In the genomic region with DNA sequence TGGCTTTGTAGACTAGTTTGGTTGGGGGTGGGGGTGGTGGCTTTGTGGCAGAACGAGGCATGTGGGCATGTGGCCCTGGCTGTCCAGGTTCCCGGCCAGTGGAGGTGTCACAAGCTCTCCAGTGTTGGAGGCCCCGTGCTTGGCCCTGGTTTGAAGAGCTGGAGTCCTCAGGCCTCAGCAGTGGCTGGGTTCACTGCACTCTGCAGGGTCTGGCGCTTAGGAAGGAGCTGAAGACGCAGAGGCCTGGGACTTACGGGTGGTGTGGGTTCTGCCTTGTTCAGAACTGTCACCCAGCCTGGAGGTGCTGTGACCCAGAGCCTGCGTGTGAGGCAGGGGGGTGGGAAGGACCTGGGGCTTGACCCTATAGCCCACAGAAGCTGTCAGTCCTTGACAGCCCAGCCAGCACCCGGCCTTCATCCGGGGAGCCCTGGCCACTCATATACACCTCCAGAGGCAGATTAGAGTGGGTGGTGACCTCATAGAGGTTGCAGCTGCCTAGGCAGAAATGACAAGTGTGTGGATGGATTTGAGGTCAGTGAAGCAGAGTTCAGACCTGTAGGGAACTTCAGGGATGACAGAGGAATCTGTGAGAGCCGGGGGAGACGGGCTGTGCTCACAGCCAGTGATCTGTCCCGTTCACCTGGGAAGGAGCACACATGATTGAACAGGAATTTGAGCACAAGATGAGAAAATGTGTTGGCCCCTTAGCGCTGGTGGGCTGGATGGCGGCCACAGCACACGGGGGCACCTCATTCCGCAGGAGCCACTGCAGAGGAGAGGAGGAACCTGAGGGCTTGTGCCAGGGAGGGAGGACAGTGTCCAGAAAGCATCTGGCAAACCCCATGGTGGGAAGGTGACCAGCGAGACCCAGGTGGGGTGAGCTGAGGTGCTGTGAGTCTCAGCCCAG, we compare ENCODE assay signal across 6 cellular contexts. TPM values are rescaled to one million over a fixed set of nuclear protein-coding genes. Genes with fewer than 3 reads are reported as not detected.
"Had no signal": no experiment of that assay in that cellular context is flagged by ENCODE, and none has a peak within 500 bp of the region (broad histone marks: within the 10 kb centered on the region; RNA-seq: fewer than 3 reads in every experiment).

No MANE protein-coding gene starts in this region.

RNA-seq across cellular contexts. Expression of a gene that starts 36.3 kb away (rescaled TPM):
- total RNA-seq: activated T-cell treated with anti-CD3 and anti-CD28 coated beads, Interleukin-2, amount 50 U/mL, for 72 hours; kidney epithelial cell; myocyte; osteoblast; thoracic aorta; upper lobe of right lung had no signal
